Comparison of ENCODE assay signal across 16 cellular contexts in genomic region chr2:135701442-135701841, GRCh38. TPM values are rescaled to one million over a fixed set of nuclear protein-coding genes. Genes with fewer than 3 reads are reported as not detected.
DNase-seq lines count a peak whose midpoint lies in the region; ATAC-seq, FAIRE-seq and TF ChIP-seq lines count a peak whose summit lies in the region.
"Had no signal": no experiment of that assay in that cellular context is flagged by ENCODE, and none has a peak within 500 bp of the region (broad histone marks: within the 10 kb centered on the region; RNA-seq: fewer than 3 reads in every experiment).

No MANE protein-coding gene starts in this region.

- FAIRE-seq in A549 (lab: Jason Lieb, UNC): peak; percentile 7
- FAIRE-seq: GM19239 had no signal

- TF ChIP-seq CTCF in A549 (IDR thresholded peaks at IDR 0.05) (no peak), fibroblast of the aortic adventitia (IDR thresholded peaks at IDR 0.05; ENCODE audit: insufficient read depth, low read length) (no peak)

- no peaks in the 10 kb centered on the region for H3K9me3 ChIP-seq in A549
- H3K9me3 ChIP-seq: adrenal gland; BLaER1 treated with 17β-estradiol and CSF1 and Interleukin-3, amounts not matched to agents 10 nM and 100 nM had no signal

- TF ChIP-seq RAD21 in A549 (conservative IDR thresholded peaks at IDR 0.05 in 1 of 2, IDR thresholded peaks at IDR 0.05 in 1 of 2): no peak

- H3K4me2 ChIP-seq in A549: no peak overlapping the region

- CTCF ChIA-PET in A549 (lab: Yijun Ruan, JAX): interaction anchor here (0.6 to 3.6 kb wide), 3 partner anchors 9 to 696 kb away, joined by 4 to 16 read pairs (median 4); no protein-coding TSS in a partner anchor

- H3K4me3 ChIP-seq in A549 (no peak overlapping the region), fibroblast of the aortic adventitia (ENCODE audit: low read depth, low read length) (no peak overlapping the region)
- H3K4me3 ChIP-seq: adrenal gland; BLaER1 treated with 17β-estradiol and CSF1 and Interleukin-3, amounts not matched to agents 10 nM and 100 nM had no signal

- DNase-seq in A549 (ENCODE audit: low read depth in 1 of 2, low spot score in 1 of 2): no peak
- DNase-seq in ELR (ENCODE audit: low read depth): peak; percentile 68
- peak; percentile 31 for DNase-seq in SK-MEL-5 (ENCODE audit: low read depth, low spot score)
- peak; percentile 49 for DNase-seq in fibroblast of the aortic adventitia (ENCODE audit: low read depth)
- no peak for DNase-seq in NCI-H82 treated with DMSO at 0.1 percent for 48 hours (lab: John Stamatoyannopoulos, UW; ENCODE audit: unreplicated experiment)
- DNase-seq in mucosa of gallbladder (ENCODE audit: low spot score): no peak
- no peak for DNase-seq in NCI-H1105 treated with DMSO at 0.1 percent for 48 hours (lab: John Stamatoyannopoulos, UW)
- no peak for DNase-seq in cerebellar nuclear complex (lab: John Stamatoyannopoulos, UW)
- DNase-seq: Karpas-422; left cardiac atrium; naive B cell; stimulated activated CD4-positive, alpha-beta T cell treated with anti-CD3 and anti-CD28 coated beads, Interleukin-4, amount 100 ng/mL, for 1 hour had no signal

- TF ChIP-seq POLR2A in A549 (IDR thresholded peaks at IDR 0.05; ENCODE audit: low read length): no peak

- 55% methylated on average over 2 of the region's 2 CpGs for WGBS in A549 (ENCODE audit: missing lambda C conversion rate)

- POLR2A ChIA-PET in A549 (lab: Yijun Ruan, JAX): interaction anchor here (1.5 kb wide), 1 partner anchor 171 kb away, joined by 5 read pairs; the partner anchor contains the start of genes R3HDM1 and ZRANB3

- ATAC-seq in A549: peak in 1 of 2 experiments; percentile 47; a peak in 3 of 6 replicates

- no peaks in the 10 kb centered on the region for H3K4me1 ChIP-seq in A549
- H3K4me1 ChIP-seq: adrenal gland had no signal

- no peak for TF ChIP-seq EP300 in A549 (IDR thresholded peaks at IDR 0.05)

- no peak overlapping the region for H3K27ac ChIP-seq in A549
- H3K27ac ChIP-seq: adrenal gland; BLaER1 treated with 17β-estradiol and CSF1 and Interleukin-3, amounts not matched to agents 10 nM and 100 nM; VCaP had no signal

- in situ Hi-C loops in SK-MEL-5 (cut with HindIII; ENCODE audit: low pct_unique_long_range_greater_than_20kb, low sequenced_read_pairs): no loop called here

TF ChIP-seq in A549, 52 proteins besides CTCF, POLR2A, EP300 and RAD21:
- no peak for TF ChIP-seq SMC3 (IDR thresholded peaks at IDR 0.05)
- TF ChIP-seq GATA3 (IDR thresholded peaks at IDR 0.05; ENCODE audit: borderline replicate concordance): no peak
- no peak for TF ChIP-seq ATOH8 (CRISPR knock-in tag; IDR thresholded peaks at IDR 0.05; ENCODE audit: low read depth)
- no peak for TF ChIP-seq NR3C1 (IDR thresholded peaks at IDR 0.05)
- TF ChIP-seq POLR2AphosphoS2 (conservative IDR thresholded peaks at IDR 0.05; ENCODE audit: low read length): no peak
- no peak for TF ChIP-seq EHF (CRISPR knock-in tag; IDR thresholded peaks at IDR 0.05)
- no peak for TF ChIP-seq HMGXB4 (CRISPR knock-in tag; IDR thresholded peaks at IDR 0.05; ENCODE audit: borderline replicate concordance)
- TF ChIP-seq CEBPB (IDR thresholded peaks at IDR 0.05): no peak
- no peak for TF ChIP-seq HES2 (IDR thresholded peaks at IDR 0.05)
- no peak for TF ChIP-seq HOXB13 (CRISPR knock-in tag; IDR thresholded peaks at IDR 0.05; ENCODE audit: low read depth)
- no peak for TF ChIP-seq HOXA7 (CRISPR knock-in tag; IDR thresholded peaks at IDR 0.05)
- no peak for TF ChIP-seq RFX5 (IDR thresholded peaks at IDR 0.05)
- TF ChIP-seq HOXB5 (CRISPR knock-in tag; IDR thresholded peaks at IDR 0.05): no peak
- TF ChIP-seq BHLHE40 (IDR thresholded peaks at IDR 0.05; ENCODE audit: low read depth, low read length): no peak
- no peak for TF ChIP-seq RNF2 (IDR thresholded peaks at IDR 0.05; ENCODE audit: borderline replicate concordance, low read depth)
- no peak for TF ChIP-seq SREBF2 (IDR thresholded peaks at IDR 0.05)

RNA-seq across cellular contexts. Expression of gene UBXN4, which starts 40.2 kb away (rescaled TPM):
- polyA plus RNA-seq in A549 (2011; rRNA removed): 129 and 134 TPM in 2 replicates
- polyA plus RNA-seq in A549 (2012; cell fraction: cytosol; rRNA removed): 20.8 and 22.1 TPM in 2 replicates
- 26.2 and 34.3 TPM in 2 replicates for polyA plus RNA-seq in A549 (2012; cell fraction: nucleus; rRNA removed)
- 58.2 to 72.8 TPM (median 70.8 TPM) in 3 replicates for polyA plus RNA-seq in A549 (2017; fragmentation: RNase III; extraction: RNeasy Plus Mini Kit Qiagen cat#74134 plus additional on column Dnase treatment)
- 23.7 and 36.2 TPM in 2 replicates for polyA minus RNA-seq in A549 (2011; rRNA and poly(A)+ RNA removed)
- total RNA-seq in SK-MEL-5 (2014; rRNA removed; shearing (Covaris generic)): 43.2 and 52.7 TPM in 2 replicates
- polyA plus RNA-seq in SK-MEL-5 (2015; cell fraction: cytosol; rRNA removed): 29.9 and 36.5 TPM in 2 replicates
- 185 and 234 TPM in 2 replicates for polyA plus RNA-seq in SK-MEL-5 (2015; cell fraction: nucleus; rRNA removed)
- total RNA-seq in fibroblast of the aortic adventitia (ENCODE audit: low replicate concordance): 55.1 and 81.8 TPM in 2 replicates
- 106 TPM for total RNA-seq in mucosa of gallbladder

Comparison
In these comparisons a context has a peak if more than half of its experiments do, and no peak if none do; other contexts are left out.
1. DNase-seq: peak in ELR (single experiment), SK-MEL-5 (single experiment) and fibroblast of the aortic adventitia (single experiment); none in A549 (0 of 2), NCI-H82 treated with DMSO at 0.1 percent for 48 hours (single experiment), mucosa of gallbladder (single experiment), NCI-H1105 treated with DMSO at 0.1 percent for 48 hours (single experiment) and cerebellar nuclear complex (0 of 2).